Comparison of ENCODE assay signal across 7 cellular contexts in genomic region chr12:64669270-64669842, GRCh38. TPM values are rescaled to one million over a fixed set of nuclear protein-coding genes. Genes with fewer than 3 reads are reported as not detected.
DNase-seq lines count a peak whose midpoint lies in the region; ATAC-seq and TF ChIP-seq lines count a peak whose summit lies in the region.

No MANE protein-coding gene starts in this region.

- H3K79me2 ChIP-seq in MM.1S (ENCODE audit: low read length), result peaks cover 61% of the 10 kb centered on the region

- in situ Hi-C loops in HAP-1 (cut with MboI; ENCODE audit: low sequenced_read_pairs), result no loop called here

- H3F3A ChIP-seq in MM.1S (ENCODE audit: insufficient read depth, low read length), result peaks cover 52% of the 10 kb centered on the region

- peaks cover 93% of the 10 kb centered on the region for H3K4me1 Mint-ChIP-seq in activated naive CD4-positive, alpha-beta T cell treated with anti-CD3 and anti-CD28 coated beads for 36 hours (ENCODE audit: low read depth)

- H3K9ac ChIP-seq in MM.1S (ENCODE audit: low read length), result peak overlapping the region; percentile 64

- H3K4me3 Mint-ChIP-seq in activated naive CD4-positive, alpha-beta T cell treated with anti-CD3 and anti-CD28 coated beads for 36 hours, result peak overlapping the region; percentile 78

- H3K27ac Mint-ChIP-seq in activated naive CD4-positive, alpha-beta T cell treated with anti-CD3 and anti-CD28 coated beads for 36 hours, result peak overlapping the region; percentile 92

- no peaks in the 10 kb centered on the region for H4K20me1 ChIP-seq in MM.1S (ENCODE audit: insufficient read depth, low read length)

- DNase-seq in HAP-1 (ENCODE audit: low spot score in 2 of 2) (peak; percentile 41 to 57), MM.1S (peak; percentile 78), kidney tubule cell (ENCODE audit: low spot score) (peak; percentile 67), tibial artery (peak in 1 of 2 donors; percentile 79), foreskin fibroblast (no peak)
- peak; percentile 63 for DNase-seq in activated naive CD4-positive, alpha-beta T cell treated with anti-CD3 and anti-CD28 coated beads for 36 hours

- H3K27me3 Mint-ChIP-seq in activated naive CD4-positive, alpha-beta T cell treated with anti-CD3 and anti-CD28 coated beads for 36 hours (ENCODE audit: low read depth), result no peaks in the 10 kb centered on the region

- CTCF ChIA-PET in activated naive CD4-positive, alpha-beta T cell treated with anti-CD3 and anti-CD28 coated beads for 36 hours (lab: Charles Lee), result interaction anchor here (0.5 to 3.1 kb wide), 12 partner anchors 9 to 1574 kb away, joined by 3 to 14 read pairs (median 4); no protein-coding TSS in a partner anchor

- H3K27me3 ChIP-seq in HAP-1 (ENCODE audit: low read depth) (no peaks in the 10 kb centered on the region), MM.1S (replicated peaks; ENCODE audit: insufficient read depth, low read length) (no peaks in the 10 kb centered on the region), tibial artery (no peaks in the 10 kb centered on the region)

- H3K9me3 ChIP-seq in HAP-1 (no peaks in the 10 kb centered on the region), MM.1S (replicated peaks; ENCODE audit: insufficient read depth, low read length) (no peaks in the 10 kb centered on the region), tibial artery (no peaks in the 10 kb centered on the region)

- peak; percentile 77 for ATAC-seq in GM18517 (IDR thresholded peaks at IDR 0.05; ENCODE audit: unreplicated experiment)

- H3K36me3 Mint-ChIP-seq in activated naive CD4-positive, alpha-beta T cell treated with anti-CD3 and anti-CD28 coated beads for 36 hours (ENCODE audit: low read depth), result peaks cover 2% of the 10 kb centered on the region

- peak overlapping the region; percentile 68 for H2AFZ ChIP-seq in MM.1S (ENCODE audit: low read length)

- no peaks in the 10 kb centered on the region for H3K9me3 Mint-ChIP-seq in activated naive CD4-positive, alpha-beta T cell treated with anti-CD3 and anti-CD28 coated beads for 36 hours

- TF ChIP-seq CTCF in MM.1S (IDR thresholded peaks at IDR 0.05; ENCODE audit: low read length), result no peak
- no peak for TF ChIP-seq CTCF in tibial artery (IDR thresholded peaks at IDR 0.05)
- no peak for TF ChIP-seq CTCF in foreskin fibroblast (IDR thresholded peaks at IDR 0.05; ENCODE audit: low read depth, low read length)

- H3K4me1 ChIP-seq in HAP-1, result peaks cover 40% of the 10 kb centered on the region
- H3K4me1 ChIP-seq in MM.1S (ENCODE audit: low read length), result peaks cover 54% of the 10 kb centered on the region
- H3K4me1 ChIP-seq in tibial artery, result peaks cover 0 to 100% (median 85%) of the 10 kb centered on the region in 4 donors

- intact Hi-C loops in activated naive CD4-positive, alpha-beta T cell treated with anti-CD3 and anti-CD28 coated beads for 36 hours (cut with micrococcal nuclease), result loop anchor here (1.0 to 5.0 kb wide), 5 partner anchors 12 to 1633 kb away; partner anchors contain the start of gene HELB
- intact Hi-C loops in tibial artery (cut with DNase I; ENCODE audit: low total_unique reads), result no loop called here

- H3K4me2 ChIP-seq in MM.1S (ENCODE audit: low read depth, low read length), result peak overlapping the region; percentile 89

- no peaks in the 10 kb centered on the region for H3K9me2 ChIP-seq in MM.1S (replicated peaks; ENCODE audit: insufficient read depth, low read length)

- H3K4me3 ChIP-seq in HAP-1 (no peak overlapping the region), MM.1S (ENCODE audit: low read length) (peak overlapping the region; percentile 67), tibial artery (peak overlapping the region; percentile 3 to 14), foreskin fibroblast (ENCODE audit: low read depth in 1 of 2, low read length in 2 of 2) (no peak overlapping the region)

- H3K36me3 ChIP-seq in HAP-1 (replicated peaks), result no peaks in the 10 kb centered on the region
- no peaks in the 10 kb centered on the region for H3K36me3 ChIP-seq in MM.1S (replicated peaks; ENCODE audit: insufficient read depth, low read length)
- no peaks in the 10 kb centered on the region for H3K36me3 ChIP-seq in tibial artery

- H3K27ac ChIP-seq in MM.1S (ENCODE audit: low read length) (peak overlapping the region; percentile 92), tibial artery (peak overlapping the region; percentile 84 to 88)

RNA-seq across cellular contexts. Expression of gene RASSF3, which starts 59.1 kb away (rescaled TPM):
- 10 to 100 TPM; 39.4 to 43.8 TPM for total RNA-seq in activated naive CD4-positive, alpha-beta T cell treated with anti-CD3 and anti-CD28 coated beads for 36 hours

Comparison
In these comparisons a context has a peak if more than half of its experiments do, and no peak if none do; other contexts are left out.
1. DNase-seq: peak in HAP-1 (2 of 2), MM.1S (single experiment), activated naive CD4-positive, alpha-beta T cell treated with anti-CD3 and anti-CD28 coated beads for 36 hours (single experiment) and kidney tubule cell (single experiment); none in foreskin fibroblast (0 of 2).
2. H3K4me3 ChIP-seq: peak in MM.1S (single experiment) and tibial artery (2 of 2); none in HAP-1 (single experiment) and foreskin fibroblast (0 of 2).